In genomic region chr11:12188548-12189317, GRCh38 we compare ENCODE assay signal across 8 cellular contexts.
DNase-seq lines count a peak whose midpoint lies in the region; ATAC-seq and TF ChIP-seq lines count a peak whose summit lies in the region.

No MANE protein-coding gene starts in this region.

- WGBS in testis, 2 donors, result 75 to 88% methylated on average over 3 of the region's 3 CpGs

- no peaks in the 10 kb centered on the region for H3K36me3 ChIP-seq in effector memory CD4-positive, alpha-beta T cell (ENCODE audit: control insufficient read depth, insufficient read depth, low read length)
- H3K36me3 ChIP-seq in testis (ENCODE audit: low read depth, missing control alignments), result no peaks in the 10 kb centered on the region

- H3K27me3 ChIP-seq in effector memory CD4-positive, alpha-beta T cell (replicated peaks; ENCODE audit: control insufficient read depth, insufficient read depth, low read length, poor library complexity, severe bottlenecking), result no peaks in the 10 kb centered on the region
- H3K27me3 ChIP-seq in testis, result no peaks in the 10 kb centered on the region

- H3K4me3 ChIP-seq in effector memory CD4-positive, alpha-beta T cell (ENCODE audit: insufficient read depth, low read depth, low read length, poor library complexity, severe bottlenecking), result no peak overlapping the region
- H3K4me3 ChIP-seq in testis, result no peak overlapping the region

- H3K4me1 ChIP-seq in effector memory CD4-positive, alpha-beta T cell (ENCODE audit: control insufficient read depth, insufficient read depth, low read length, poor library complexity, severe bottlenecking), result peaks cover 11% of the 10 kb centered on the region
- peaks cover 29% of the 10 kb centered on the region for H3K4me1 ChIP-seq in testis

- ATAC-seq in GM18870 (IDR thresholded peaks at IDR 0.05; ENCODE audit: unreplicated experiment) (peak; percentile 81), GM21576 (IDR thresholded peaks at IDR 0.05; ENCODE audit: unreplicated experiment) (peak; percentile 80), HG03521 (IDR thresholded peaks at IDR 0.05; ENCODE audit: unreplicated experiment) (peak; percentile 70)

- no peak for TF ChIP-seq POLR2A in testis (IDR thresholded peaks at IDR 0.05)

- H3K9me3 ChIP-seq in effector memory CD4-positive, alpha-beta T cell (ENCODE audit: control insufficient read depth, low read length), result no peaks in the 10 kb centered on the region
- no peaks in the 10 kb centered on the region for H3K9me3 ChIP-seq in testis

- peak overlapping the region; percentile 43 for H3K27ac ChIP-seq in effector memory CD4-positive, alpha-beta T cell (ENCODE audit: insufficient read depth, low read length, poor library complexity, severe bottlenecking)
- no peak overlapping the region for H3K27ac ChIP-seq in testis

- intact Hi-C loops in testis (cut with DNase I; ENCODE audit: low total_unique reads), result no loop called here

- no peak for TF ChIP-seq CTCF in testis (IDR thresholded peaks at IDR 0.05)

- no peak for DNase-seq in effector memory CD4-positive, alpha-beta T cell
- DNase-seq in NCI-H1417 (lab: John Stamatoyannopoulos, UW) (no peak), NCI-H524 treated with DMSO at 0.1 percent for 48 hours (lab: John Stamatoyannopoulos, UW) (no peak), testis (no peak), GM03348 (ENCODE audit: low spot score) (no peak)
